Comparison of ENCODE assay signal across 1 cellular context in genomic region chr7:76358478-76359110, GRCh38.
TF ChIP-seq lines count a peak whose summit lies in the region.

Gene YWHAG, minus strand, starts transcription at chr7:76358991. Its CDS starts 183 bp downstream, at chr7:76358808.

TF ChIP-seq in HepG2, 621 proteins besides CTCF, POLR2A, EP300 and RAD21 (continued from another document and continues in another):
- TF ChIP-seq ZHX2 (IDR thresholded peaks at IDR 0.05; ENCODE audit: low read depth) (0 out of 2 replicates have a peak, but pooled peaks have one; percentile 30), ZHX2 (CRISPR knock-in tag; IDR thresholded peaks at IDR 0.05; ENCODE audit: borderline replicate concordance) (no peak), HOXA5 (CRISPR knock-in tag; IDR thresholded peaks at IDR 0.05) (peak; percentile 74; the same call in 1 of the 2 replicates), SNAI1 (CRISPR knock-in tag; IDR thresholded peaks at IDR 0.05; ENCODE audit: borderline replicate concordance) (0 out of 2 replicates have a peak, but pooled peaks have one; percentile 22), ZNF792 (CRISPR knock-in tag; IDR thresholded peaks at IDR 0.05) (0 out of 2 replicates have a peak, but pooled peaks have one; percentile 52), ZNF616 (CRISPR knock-in tag; IDR thresholded peaks at IDR 0.05; ENCODE audit: low read depth) (peak; percentile 85; the same call in 1 of the 2 replicates), STAG1 (CRISPR knock-in tag; IDR thresholded peaks at IDR 0.05) (no peak), FLYWCH1 (CRISPR knock-in tag; IDR thresholded peaks at IDR 0.05) (no peak), RELA (CRISPR knock-in tag; IDR thresholded peaks at IDR 0.05) (peak; percentile 80; the same call in 1 of the 2 replicates), KAT7 (CRISPR knock-in tag; IDR thresholded peaks at IDR 0.05; ENCODE audit: borderline replicate concordance) (peak; percentile 89), ATF1 (CRISPR knock-in tag; IDR thresholded peaks at IDR 0.05) (no peak), ZNF160 (CRISPR knock-in tag; IDR thresholded peaks at IDR 0.05) (0 out of 2 replicates have a peak, but pooled peaks have one; percentile 24), TSC22D2 (CRISPR knock-in tag; IDR thresholded peaks at IDR 0.05; ENCODE audit: borderline replicate concordance) (peak; percentile 88; the same call in 1 of the 2 replicates), ATF7-NPFF (CRISPR knock-in tag; IDR thresholded peaks at IDR 0.05; ENCODE audit: low read depth) (peak; percentile 86; the same call in 1 of the 2 replicates), KDM5B (CRISPR knock-in tag; IDR thresholded peaks at IDR 0.05; ENCODE audit: borderline replicate concordance) (peak; percentile 86), TGIF2 (CRISPR knock-in tag; IDR thresholded peaks at IDR 0.05) (0 out of 2 replicates have a peak, but pooled peaks have one; percentile 40), ZNF382 (CRISPR knock-in tag; IDR thresholded peaks at IDR 0.05; ENCODE audit: borderline replicate concordance) (no peak), ZNF816 (CRISPR knock-in tag; IDR thresholded peaks at IDR 0.05; ENCODE audit: borderline replicate concordance) (peak; percentile 80; the same call in 1 of the 2 replicates), CCDC6 (CRISPR knock-in tag; IDR thresholded peaks at IDR 0.05) (peak; percentile 86), SIN3A (IDR thresholded peaks at IDR 0.05; ENCODE audit: borderline replicate concordance, low read depth, low read length) (peak; percentile 89; the same call in 1 of the 2 replicates), ZMYM4 (CRISPR knock-in tag; IDR thresholded peaks at IDR 0.05) (peak; percentile 34; the same call in 1 of the 2 replicates), KLF16 (CRISPR knock-in tag; IDR thresholded peaks at IDR 0.05) (peak in 1 of 2 experiments; percentile 88; a peak in 3 of 4 replicates), ZNF766 (CRISPR knock-in tag; IDR thresholded peaks at IDR 0.05; ENCODE audit: borderline replicate concordance) (no peak), SP4 (CRISPR knock-in tag; IDR thresholded peaks at IDR 0.05) (0 out of 2 replicates have a peak, but pooled peaks have one; percentile 81), SAFB2 (CRISPR knock-in tag; IDR thresholded peaks at IDR 0.05; ENCODE audit: borderline replicate concordance, low read depth) (no peak), ERF (CRISPR knock-in tag; IDR thresholded peaks at IDR 0.05) (peak; percentile 63), MYC (CRISPR knock-in tag; IDR thresholded peaks at IDR 0.05; ENCODE audit: borderline replicate concordance) (peak; percentile 79; the same call in 1 of the 2 replicates), RFX3 (CRISPR knock-in tag; IDR thresholded peaks at IDR 0.05) (no peak), BHLHE40 (IDR thresholded peaks at IDR 0.05; ENCODE audit: low read length) (peak; percentile 23; the same call in 1 of the 2 replicates), HNRNPL (IDR thresholded peaks at IDR 0.05; ENCODE audit: low read depth, low read length) (0 out of 2 replicates have a peak, but pooled peaks have one; percentile 24), PHF8 (CRISPR knock-in tag; IDR thresholded peaks at IDR 0.05) (peak; percentile 93)
- TF ChIP-seq, protein P1, sequence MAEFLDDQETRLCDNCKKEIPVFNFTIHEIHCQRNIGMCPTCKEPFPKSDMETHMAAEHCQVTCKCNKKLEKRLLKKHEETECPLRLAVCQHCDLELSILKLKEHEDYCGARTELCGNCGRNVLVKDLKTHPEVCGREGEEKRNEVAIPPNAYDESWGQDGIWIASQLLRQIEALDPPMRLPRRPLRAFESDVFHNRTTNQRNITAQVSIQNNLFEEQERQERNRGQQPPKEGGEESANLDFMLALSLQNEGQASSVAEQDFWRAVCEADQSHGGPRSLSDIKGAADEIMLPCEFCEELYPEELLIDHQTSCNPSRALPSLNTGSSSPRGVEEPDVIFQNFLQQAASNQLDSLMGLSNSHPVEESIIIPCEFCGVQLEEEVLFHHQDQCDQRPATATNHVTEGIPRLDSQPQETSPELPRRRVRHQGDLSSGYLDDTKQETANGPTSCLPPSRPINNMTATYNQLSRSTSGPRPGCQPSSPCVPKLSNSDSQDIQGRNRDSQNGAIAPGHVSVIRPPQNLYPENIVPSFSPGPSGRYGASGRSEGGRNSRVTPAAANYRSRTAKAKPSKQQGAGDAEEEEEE (CRISPR knock-in tag; IDR thresholded peaks at IDR 0.05; ENCODE audit: borderline replicate concordance), result 0 out of 2 replicates have a peak, but pooled peaks have one; percentile 72
- TF ChIP-seq, protein P2, sequence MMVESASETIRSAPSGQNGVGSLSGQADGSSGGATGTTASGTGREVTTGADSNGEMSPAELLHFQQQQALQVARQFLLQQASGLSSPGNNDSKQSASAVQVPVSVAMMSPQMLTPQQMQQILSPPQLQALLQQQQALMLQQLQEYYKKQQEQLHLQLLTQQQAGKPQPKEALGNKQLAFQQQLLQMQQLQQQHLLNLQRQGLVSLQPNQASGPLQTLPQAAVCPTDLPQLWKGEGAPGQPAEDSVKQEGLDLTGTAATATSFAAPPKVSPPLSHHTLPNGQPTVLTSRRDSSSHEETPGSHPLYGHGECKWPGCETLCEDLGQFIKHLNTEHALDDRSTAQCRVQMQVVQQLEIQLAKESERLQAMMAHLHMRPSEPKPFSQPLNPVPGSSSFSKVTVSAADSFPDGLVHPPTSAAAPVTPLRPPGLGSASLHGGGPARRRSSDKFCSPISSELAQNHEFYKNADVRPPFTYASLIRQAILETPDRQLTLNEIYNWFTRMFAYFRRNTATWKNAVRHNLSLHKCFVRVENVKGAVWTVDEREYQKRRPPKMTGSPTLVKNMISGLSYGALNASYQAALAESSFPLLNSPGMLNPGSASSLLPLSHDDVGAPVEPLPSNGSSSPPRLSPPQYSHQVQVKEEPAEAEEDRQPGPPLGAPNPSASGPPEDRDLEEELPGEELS (CRISPR knock-in tag; IDR thresholded peaks at IDR 0.05), result no peak; the same call in 1 of the 2 replicates
- TF ChIP-seq, protein P3, sequence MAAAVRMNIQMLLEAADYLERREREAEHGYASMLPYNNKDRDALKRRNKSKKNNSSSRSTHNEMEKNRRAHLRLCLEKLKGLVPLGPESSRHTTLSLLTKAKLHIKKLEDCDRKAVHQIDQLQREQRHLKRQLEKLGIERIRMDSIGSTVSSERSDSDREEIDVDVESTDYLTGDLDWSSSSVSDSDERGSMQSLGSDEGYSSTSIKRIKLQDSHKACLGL (CRISPR knock-in tag; IDR thresholded peaks at IDR 0.05), result peak; percentile 94
- TF ChIP-seq, protein P4, sequence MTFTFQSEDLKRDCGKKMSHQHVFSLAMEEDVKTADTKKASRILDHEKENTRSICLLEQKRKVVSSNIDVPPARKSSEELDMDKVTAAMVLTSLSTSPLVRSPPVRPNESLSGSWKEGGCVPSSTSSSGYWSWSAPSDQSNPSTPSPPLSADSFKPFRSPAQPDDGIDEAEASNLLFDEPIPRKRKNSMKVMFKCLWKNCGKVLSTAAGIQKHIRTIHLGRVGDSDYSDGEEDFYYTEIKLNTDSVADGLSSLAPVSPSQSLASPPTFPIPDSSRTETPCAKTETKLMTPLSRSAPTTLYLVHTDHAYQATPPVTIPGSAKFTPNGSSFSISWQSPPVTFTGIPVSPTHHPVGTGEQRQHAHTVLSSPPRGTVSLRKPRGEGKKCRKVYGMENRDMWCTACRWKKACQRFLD (CRISPR knock-in tag; IDR thresholded peaks at IDR 0.05; ENCODE audit: borderline replicate concordance), result 0 out of 2 replicates have a peak, but pooled peaks have one; percentile 29
- TF ChIP-seq, protein P5, sequence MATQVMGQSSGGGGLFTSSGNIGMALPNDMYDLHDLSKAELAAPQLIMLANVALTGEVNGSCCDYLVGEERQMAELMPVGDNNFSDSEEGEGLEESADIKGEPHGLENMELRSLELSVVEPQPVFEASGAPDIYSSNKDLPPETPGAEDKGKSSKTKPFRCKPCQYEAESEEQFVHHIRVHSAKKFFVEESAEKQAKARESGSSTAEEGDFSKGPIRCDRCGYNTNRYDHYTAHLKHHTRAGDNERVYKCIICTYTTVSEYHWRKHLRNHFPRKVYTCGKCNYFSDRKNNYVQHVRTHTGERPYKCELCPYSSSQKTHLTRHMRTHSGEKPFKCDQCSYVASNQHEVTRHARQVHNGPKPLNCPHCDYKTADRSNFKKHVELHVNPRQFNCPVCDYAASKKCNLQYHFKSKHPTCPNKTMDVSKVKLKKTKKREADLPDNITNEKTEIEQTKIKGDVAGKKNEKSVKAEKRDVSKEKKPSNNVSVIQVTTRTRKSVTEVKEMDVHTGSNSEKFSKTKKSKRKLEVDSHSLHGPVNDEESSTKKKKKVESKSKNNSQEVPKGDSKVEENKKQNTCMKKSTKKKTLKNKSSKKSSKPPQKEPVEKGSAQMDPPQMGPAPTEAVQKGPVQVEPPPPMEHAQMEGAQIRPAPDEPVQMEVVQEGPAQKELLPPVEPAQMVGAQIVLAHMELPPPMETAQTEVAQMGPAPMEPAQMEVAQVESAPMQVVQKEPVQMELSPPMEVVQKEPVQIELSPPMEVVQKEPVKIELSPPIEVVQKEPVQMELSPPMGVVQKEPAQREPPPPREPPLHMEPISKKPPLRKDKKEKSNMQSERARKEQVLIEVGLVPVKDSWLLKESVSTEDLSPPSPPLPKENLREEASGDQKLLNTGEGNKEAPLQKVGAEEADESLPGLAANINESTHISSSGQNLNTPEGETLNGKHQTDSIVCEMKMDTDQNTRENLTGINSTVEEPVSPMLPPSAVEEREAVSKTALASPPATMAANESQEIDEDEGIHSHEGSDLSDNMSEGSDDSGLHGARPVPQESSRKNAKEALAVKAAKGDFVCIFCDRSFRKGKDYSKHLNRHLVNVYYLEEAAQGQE (IDR thresholded peaks at IDR 0.05; ENCODE audit: borderline replicate concordance in 1 of 2, low read depth in 1 of 2, low read length in 2 of 2), result no peak; a peak in 1 of 4 replicates
- TF ChIP-seq, protein P6, sequence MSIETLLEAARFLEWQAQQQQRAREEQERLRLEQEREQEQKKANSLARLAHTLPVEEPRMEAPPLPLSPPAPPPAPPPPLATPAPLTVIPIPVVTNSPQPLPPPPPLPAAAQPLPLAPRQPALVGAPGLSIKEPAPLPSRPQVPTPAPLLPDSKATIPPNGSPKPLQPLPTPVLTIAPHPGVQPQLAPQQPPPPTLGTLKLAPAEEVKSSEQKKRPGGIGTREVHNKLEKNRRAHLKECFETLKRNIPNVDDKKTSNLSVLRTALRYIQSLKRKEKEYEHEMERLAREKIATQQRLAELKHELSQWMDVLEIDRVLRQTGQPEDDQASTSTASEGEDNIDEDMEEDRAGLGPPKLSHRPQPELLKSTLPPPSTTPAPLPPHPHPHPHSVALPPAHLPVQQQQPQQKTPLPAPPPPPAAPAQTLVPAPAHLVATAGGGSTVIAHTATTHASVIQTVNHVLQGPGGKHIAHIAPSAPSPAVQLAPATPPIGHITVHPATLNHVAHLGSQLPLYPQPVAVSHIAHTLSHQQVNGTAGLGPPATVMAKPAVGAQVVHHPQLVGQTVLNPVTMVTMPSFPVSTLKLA (IDR thresholded peaks at IDR 0.05), result no peak
- TF ChIP-seq, protein P7, sequence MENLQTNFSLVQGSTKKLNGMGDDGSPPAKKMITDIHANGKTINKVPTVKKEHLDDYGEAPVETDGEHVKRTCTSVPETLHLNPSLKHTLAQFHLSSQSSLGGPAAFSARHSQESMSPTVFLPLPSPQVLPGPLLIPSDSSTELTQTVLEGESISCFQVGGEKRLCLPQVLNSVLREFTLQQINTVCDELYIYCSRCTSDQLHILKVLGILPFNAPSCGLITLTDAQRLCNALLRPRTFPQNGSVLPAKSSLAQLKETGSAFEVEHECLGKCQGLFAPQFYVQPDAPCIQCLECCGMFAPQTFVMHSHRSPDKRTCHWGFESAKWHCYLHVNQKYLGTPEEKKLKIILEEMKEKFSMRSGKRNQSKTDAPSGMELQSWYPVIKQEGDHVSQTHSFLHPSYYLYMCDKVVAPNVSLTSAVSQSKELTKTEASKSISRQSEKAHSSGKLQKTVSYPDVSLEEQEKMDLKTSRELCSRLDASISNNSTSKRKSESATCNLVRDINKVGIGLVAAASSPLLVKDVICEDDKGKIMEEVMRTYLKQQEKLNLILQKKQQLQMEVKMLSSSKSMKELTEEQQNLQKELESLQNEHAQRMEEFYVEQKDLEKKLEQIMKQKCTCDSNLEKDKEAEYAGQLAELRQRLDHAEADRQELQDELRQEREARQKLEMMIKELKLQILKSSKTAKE (CRISPR knock-in tag; IDR thresholded peaks at IDR 0.05; ENCODE audit: borderline replicate concordance), result peak; percentile 61; the same call in 1 of the 2 replicates
